16 cellular contexts compared by ENCODE assay signal in genomic region chr11:76661306-76661751, GRCh38. TPM values are rescaled to one million over a fixed set of nuclear protein-coding genes. Genes with fewer than 3 reads are reported as not detected.
"Had no signal": no experiment of that assay in that cellular context is flagged by ENCODE, and none has a peak within 500 bp of the region (broad histone marks: within the 10 kb centered on the region; RNA-seq: fewer than 3 reads in every experiment).

No MANE protein-coding gene starts in this region.

- H3K27me3 Mint-ChIP-seq: effector memory CD8-positive, alpha-beta T cell; type B pancreatic cell had no signal

- H3K9me3 Mint-ChIP-seq: activated T-helper 1 cell treated with anti-CD3 and anti-CD28 coated beads, Interleukin-12 subunit alpha, Interleukin-12 subunit beta, Interleukin-2, Interleukin-4 antibody, amounts not matched to agents 30 ng/mL and 10 ng/mL and 1 ng/mL, durations not matched to agents 14 hours and 24 hours and 36 hours; effector memory CD8-positive, alpha-beta T cell; neural crest cell; type B pancreatic cell had no signal

- ATAC-seq: effector memory CD8-positive, alpha-beta T cell; foreskin keratinocyte; pancreas had no signal

- H3K36me3 Mint-ChIP-seq: type B pancreatic cell had no signal

- H3K27ac ChIP-seq: foreskin keratinocyte, lower lobe of right lung, pancreas had no signal

- H3K27ac Mint-ChIP-seq: effector memory CD8-positive, alpha-beta T cell; type B pancreatic cell had no signal

- H3K27me3 ChIP-seq: ascending aorta, breast epithelium, pancreas had no signal

- H3K4me3 ChIP-seq: ascending aorta, breast epithelium, lower lobe of right lung, pancreas had no signal

- H3K36me3 ChIP-seq: breast epithelium, pancreas had no signal

- DNase-seq: activated naive CD4-positive, alpha-beta T cell treated with Interleukin-2 at 50 U/mL for 16 hours; cerebellar nuclear complex; dermis blood vessel endothelial cell; effector memory CD8-positive, alpha-beta T cell; foreskin keratinocyte; midbrain; stimulated activated CD4-positive, alpha-beta T cell treated with anti-CD3 and anti-CD28 coated beads, Interleukin-4, amount 100 ng/mL, for 24 hours; stimulated activated naive CD4-positive, alpha-beta T cell treated with Interleukin-2 at 50 U/mL for 16 hours; substantia nigra had no signal

- H3K4me1 ChIP-seq: breast epithelium, foreskin keratinocyte, pancreas had no signal

- H3K9me3 ChIP-seq: ascending aorta, breast epithelium, lower lobe of right lung, pancreas had no signal

- H3K4me3 Mint-ChIP-seq: activated T-helper 1 cell treated with anti-CD3 and anti-CD28 coated beads, Interleukin-12 subunit alpha, Interleukin-12 subunit beta, Interleukin-2, Interleukin-4 antibody, amounts not matched to agents 30 ng/mL and 10 ng/mL and 1 ng/mL, durations not matched to agents 14 hours and 24 hours and 36 hours; effector memory CD8-positive, alpha-beta T cell; neural crest cell; type B pancreatic cell had no signal

RNA-seq across cellular contexts. Expression of gene LRRC32, which starts 9.2 kb away (rescaled TPM):
- total RNA-seq: foreskin keratinocyte had no signal
